10 cellular contexts compared by ENCODE assay signal in the genomic region with DNA sequence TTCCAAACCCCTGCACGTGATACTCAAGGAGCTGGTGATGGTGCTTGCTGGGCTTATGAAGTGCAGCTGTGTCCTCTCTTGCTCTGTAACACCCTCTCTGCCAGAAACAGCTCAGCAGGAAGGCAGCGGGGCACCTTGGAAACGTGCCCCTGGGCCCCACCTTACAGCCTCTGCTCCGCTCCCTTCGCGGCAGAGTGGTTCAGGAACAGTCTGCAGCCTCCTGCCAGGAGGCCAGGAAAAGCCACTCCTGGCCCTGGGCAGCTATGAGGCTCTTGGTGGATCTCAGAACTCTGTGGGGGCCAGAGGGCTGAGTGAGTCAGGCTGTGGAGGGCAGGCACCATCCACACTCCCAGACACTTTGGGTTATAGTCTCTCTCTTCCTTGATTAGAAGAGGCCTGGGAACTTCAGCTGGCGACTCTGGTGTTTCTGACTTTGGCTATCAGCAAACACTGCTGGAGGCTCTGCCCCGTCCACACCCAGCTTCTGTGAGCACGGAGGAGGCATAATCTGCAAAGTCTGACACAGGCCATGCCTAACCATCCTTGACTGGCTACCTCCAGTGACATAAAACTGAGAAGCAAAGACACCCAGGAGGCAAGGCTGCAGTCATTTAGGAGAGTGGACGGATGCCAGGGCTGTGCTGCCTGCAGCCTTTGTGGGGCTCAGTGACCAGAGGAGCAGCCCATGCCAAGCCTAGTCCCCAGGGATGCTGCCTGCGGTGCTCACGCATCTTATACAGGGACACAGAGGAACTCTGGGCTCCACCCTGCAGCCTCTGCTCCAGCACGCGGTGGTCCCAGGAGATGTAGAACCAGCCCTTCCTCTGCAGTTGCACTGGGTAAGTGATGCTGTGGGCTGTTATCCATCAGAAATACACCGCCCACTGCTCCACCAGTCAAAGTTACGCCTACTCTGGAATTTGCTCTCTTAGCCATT.
DNase-seq lines count a peak whose midpoint lies in the region; ATAC-seq and TF ChIP-seq lines count a peak whose summit lies in the region.
"Had no signal": no experiment of that assay in that cellular context is flagged by ENCODE, and none has a peak within 500 bp of the region (broad histone marks: within the 10 kb centered on the region; RNA-seq: fewer than 3 reads in every experiment).

No MANE protein-coding gene starts in this region.

- peaks cover 20 to 38% (median 25%) of the 10 kb centered on the region in 10 experiments for H3K4me1 ChIP-seq in BLaER1 treated with 17β-estradiol and CSF1 and Interleukin-3, amounts not matched to agents 10 nM and 100 nM

- TF ChIP-seq CTCF in fibroblast of villous mesenchyme (IDR thresholded peaks at IDR 0.05; ENCODE audit: insufficient read depth, low read depth, low read length): no peak

- H3K9me3 ChIP-seq in BLaER1 treated with 17β-estradiol and CSF1 and Interleukin-3, amounts not matched to agents 10 nM and 100 nM (replicated peaks in 1 of 11): peaks cover 6 to 16% (median 9%) of the 10 kb centered on the region in 11 experiments; a peak in 14 of 22 replicates
- no peaks in the 10 kb centered on the region for H3K9me3 ChIP-seq in T-helper 17 cell (ENCODE audit: control insufficient read depth, low read length, poor library complexity, severe bottlenecking)

- H3K27ac Mint-ChIP-seq in T-helper 17 cell: no peak overlapping the region

- peak; percentile 92 for ATAC-seq in sciatic nerve
- ATAC-seq in T-helper 17 cell: no peak
- ATAC-seq in GM19035 (IDR thresholded peaks at IDR 0.05; ENCODE audit: unreplicated experiment): no peak

- H3K4me3 Mint-ChIP-seq in T-helper 17 cell: no peak overlapping the region
- H3K4me3 Mint-ChIP-seq: neural crest cell had no signal

- no peaks in the 10 kb centered on the region for H3K36me3 ChIP-seq in BLaER1 treated with 17β-estradiol and CSF1 and Interleukin-3, amounts not matched to agents 10 nM and 100 nM

- peak overlapping the region in 1 of 11 experiments; percentile 10; a peak in 1 of 22 replicates for H3K27ac ChIP-seq in BLaER1 treated with 17β-estradiol and CSF1 and Interleukin-3, amounts not matched to agents 10 nM and 100 nM
- H3K27ac ChIP-seq: HL-60 had no signal

- no peak for TF ChIP-seq RAD21 in Ishikawa (IDR thresholded peaks at IDR 0.05; ENCODE audit: low read depth)

- H3K4me1 Mint-ChIP-seq in T-helper 17 cell: no peaks in the 10 kb centered on the region
- H3K4me1 Mint-ChIP-seq: neural crest cell had no signal

- H3K36me3 Mint-ChIP-seq in T-helper 17 cell (ENCODE audit: low read depth): no peaks in the 10 kb centered on the region

- no peaks in the 10 kb centered on the region for H4K20me1 ChIP-seq in BLaER1 treated with 17β-estradiol and CSF1 and Interleukin-3, amounts not matched to agents 10 nM and 100 nM

- TF ChIP-seq EP300 in Ishikawa (IDR thresholded peaks at IDR 0.05; ENCODE audit: borderline replicate concordance): no peak

- peaks cover 7% of the 10 kb centered on the region for H3K27me3 Mint-ChIP-seq in T-helper 17 cell

- no peak overlapping the region for H3K4me3 ChIP-seq in BLaER1 treated with 17β-estradiol and CSF1 and Interleukin-3, amounts not matched to agents 10 nM and 100 nM
- H3K4me3 ChIP-seq in fibroblast of villous mesenchyme (ENCODE audit: low read depth, low read length): no peak overlapping the region

- intact Hi-C loops in sciatic nerve (cut with DNase I): no loop called here

- peak overlapping the region in 3 of 11 experiments; percentile 3 to 48 (median 9); a peak in 1 of 22 replicates for H3K9ac ChIP-seq in BLaER1 treated with 17β-estradiol and CSF1 and Interleukin-3, amounts not matched to agents 10 nM and 100 nM

- peaks cover 0 to 11% (median 0%) of the 10 kb centered on the region in 11 experiments; a peak in 3 of 22 replicates for H3K27me3 ChIP-seq in BLaER1 treated with 17β-estradiol and CSF1 and Interleukin-3, amounts not matched to agents 10 nM and 100 nM

- DNase-seq in fibroblast of villous mesenchyme (ENCODE audit: low read depth) (peak; percentile 62), sciatic nerve (ENCODE audit: low spot score) (peak; percentile 67), medulla oblongata (ENCODE audit: extremely low spot score) (no peak), T-helper 17 cell (no peak)
- DNase-seq: stimulated activated CD4-positive, alpha-beta T cell treated with anti-CD3 and anti-CD28 coated beads, Interleukin-15, amount 100 ng/mL, for 24 hours had no signal

- H3K4me2 ChIP-seq in BLaER1 treated with 17β-estradiol and CSF1 and Interleukin-3, amounts not matched to agents 10 nM and 100 nM: peak overlapping the region; percentile 29 to 75 (median 62); a peak in 21 of 22 replicates

TF ChIP-seq in Ishikawa, 13 proteins besides CTCF, POLR2A, EP300 and RAD21:
- TF ChIP-seq USF1 (IDR thresholded peaks at IDR 0.05) (peak; percentile 3; the same call in 1 of the 2 replicates), TAF1 (IDR thresholded peaks at IDR 0.05; ENCODE audit: low read depth) (no peak), NFIC (IDR thresholded peaks at IDR 0.05) (peak; percentile 38; the same call in 1 of the 2 replicates)

Comparison
In these comparisons a context has a peak if more than half of its experiments do, and no peak if none do; other contexts are left out.
1. DNase-seq: peak in fibroblast of villous mesenchyme (single experiment) and sciatic nerve (single experiment); none in medulla oblongata (single experiment) and T-helper 17 cell (0 of 3).